ENCODE assay signal across 31 cellular contexts in the genomic region with DNA sequence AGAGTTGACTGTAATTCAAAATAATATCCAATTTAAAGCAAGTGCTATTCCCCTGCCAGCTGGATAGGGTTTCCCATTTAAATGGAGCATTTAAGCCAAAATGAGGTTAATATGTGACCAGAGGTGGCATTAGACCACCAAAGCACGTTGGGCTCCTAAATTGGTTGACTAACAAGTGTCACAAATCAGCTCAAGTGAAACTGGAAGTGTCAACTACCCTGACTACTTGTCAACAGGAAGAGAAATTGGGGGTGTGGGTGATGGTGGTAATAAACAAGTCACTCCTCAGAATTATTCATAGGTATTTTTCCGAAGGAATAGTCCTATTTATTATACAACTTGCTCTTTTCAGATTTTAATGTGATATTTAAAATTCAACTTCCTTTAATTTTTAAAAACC.
"Had no signal": no experiment of that assay in that cellular context is flagged by ENCODE, and none has a peak within 500 bp of the region (broad histone marks: within the 10 kb centered on the region; RNA-seq: fewer than 3 reads in every experiment).

No MANE protein-coding gene starts in this region.

- H3K27ac ChIP-seq: PC-9, RWPE1, SJCRH30, SK-N-MC had no signal

- H3K36me3 ChIP-seq: MG63, SJCRH30 had no signal

- H3K4me1 ChIP-seq: SJCRH30 had no signal

- H3K4me2 ChIP-seq: PC-9 had no signal

- H2AFZ ChIP-seq: PC-9 had no signal

- DNase-seq: Kasumi-1, KG1, MG63, NCI-H1048, NCI-H1092 treated with DMSO at 0.1 percent for 48 hours, NCI-H1105 treated with DMSO at 0.1 percent for 48 hours, NCI-H1417, NCI-H1436, NCI-H146, NCI-H1694 treated with DMSO at 0.1 percent for 48 hours, NCI-H187 treated with DMSO at 0.1 percent for 48 hours, NCI-H2029, NCI-H2081, NCI-H2171, NCI-H226, NCI-H446 treated with DMSO at 0.1 percent for 48 hours, NCI-H510A, NCI-H524, NCI-H69, NCI-H748 treated with DMSO at 0.1 percent for 48 hours, NCI-H82, PC-9, SHP77, SIG-M5, SJCRH30, T-cell had no signal

- ATAC-seq: Panc1, Right ventricle myocardium inferior, SK-N-SH treated with all-trans-retinoic acid at 6 μM for 48 hours, T-cell had no signal

- H3K4me3 ChIP-seq: MG63, PC-9, SJCRH30, SK-N-MC had no signal

- H3K27me3 ChIP-seq: MG63, SJCRH30 had no signal
